ENCODE assay signal across 13 cellular contexts in the genomic region with DNA sequence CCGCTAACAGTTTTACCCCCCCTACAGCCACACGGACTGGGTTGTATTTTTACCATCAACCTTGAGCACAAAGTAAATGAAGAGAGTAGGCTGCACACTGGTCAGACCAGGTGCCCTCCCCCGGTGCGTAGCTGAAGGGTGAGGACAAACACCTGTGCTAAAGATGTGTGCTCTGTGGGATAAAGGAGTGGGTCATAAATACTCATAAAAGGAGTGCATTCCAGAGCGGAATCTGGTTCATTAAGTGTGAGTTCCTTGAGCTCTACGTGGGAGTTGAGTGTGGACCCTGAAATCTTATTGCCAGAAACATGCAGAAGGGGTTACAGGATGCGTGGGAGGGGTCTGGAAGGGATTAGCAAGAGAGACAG.
DNase-seq lines count a peak whose midpoint lies in the region; ATAC-seq and TF ChIP-seq lines count a peak whose summit lies in the region.
"Had no signal": no experiment of that assay in that cellular context is flagged by ENCODE, and none has a peak within 500 bp of the region (broad histone marks: within the 10 kb centered on the region; RNA-seq: fewer than 3 reads in every experiment).

No MANE protein-coding gene starts in this region.

- in situ Hi-C loops in transverse colon (cut with MboI; ENCODE audit: low pct_ligation_motif_present in 1 of 4, low pct_unique_long_range_greater_than_20kb in 1 of 4, low sequenced_read_pairs in 3 of 4): no loop called here

- DNase-seq in NCI-H748 (lab: John Stamatoyannopoulos, UW; ENCODE audit: unreplicated experiment) (peak; percentile 71), NCI-H748 treated with DMSO at 0.1 percent for 48 hours (lab: John Stamatoyannopoulos, UW) (no peak), left lung (peak in 1 of 2 donors; percentile 54), uterus (peak; percentile 37 to 76), testis (no peak), transverse colon (no peak)
- DNase-seq: CD4-positive, alpha-beta memory T cell; cortex of kidney; stomach had no signal

- peaks cover 26% of the 10 kb centered on the region for H3K79me2 ChIP-seq in OCI-LY3 (ENCODE audit: low read length)

- no peaks in the 10 kb centered on the region for H3K27me3 ChIP-seq in OCI-LY3 (ENCODE audit: low read depth, low read length)
- no peaks in the 10 kb centered on the region for H3K27me3 ChIP-seq in left lung
- H3K27me3 ChIP-seq in uterus: no peaks in the 10 kb centered on the region
- no peaks in the 10 kb centered on the region for H3K27me3 ChIP-seq in testis
- no peaks in the 10 kb centered on the region for H3K27me3 ChIP-seq in transverse colon
- H3K27me3 ChIP-seq: stomach had no signal

- H2AFZ ChIP-seq in OCI-LY3 (ENCODE audit: low read depth, low read length): no peak overlapping the region

- no peak for TF ChIP-seq EP300 in transverse colon (IDR thresholded peaks at IDR 0.05; ENCODE audit: low read depth)

- H4K20me1 ChIP-seq in OCI-LY3 (ENCODE audit: insufficient read depth, low read length): no peaks in the 10 kb centered on the region

- peak overlapping the region; percentile 50; the same call in 1 of the 2 replicates for H3K9ac ChIP-seq in OCI-LY3 (ENCODE audit: low read length)

- peak overlapping the region; percentile 93 for H3K27ac ChIP-seq in OCI-LY3 (ENCODE audit: low read length)
- no peak overlapping the region for H3K27ac ChIP-seq in left lung
- H3K27ac ChIP-seq in uterus: peak overlapping the region; percentile 56 to 58
- no peak overlapping the region for H3K27ac ChIP-seq in testis
- H3K27ac ChIP-seq in transverse colon: no peak overlapping the region
- H3K27ac ChIP-seq: stomach had no signal

- H3K4me3 ChIP-seq in OCI-LY3 (ENCODE audit: low read length): peak overlapping the region; percentile 70
- H3K4me3 ChIP-seq in left lung: no peak overlapping the region
- no peak overlapping the region for H3K4me3 ChIP-seq in uterus
- H3K4me3 ChIP-seq in testis: no peak overlapping the region
- no peak overlapping the region for H3K4me3 ChIP-seq in transverse colon
- H3K4me3 ChIP-seq: stomach had no signal

- H3K4me1 ChIP-seq in OCI-LY3 (ENCODE audit: low read length) (peaks cover 51% of the 10 kb centered on the region), left lung (peaks cover 4 to 5% of the 10 kb centered on the region in 2 donors), uterus (peaks cover 0 to 6% of the 10 kb centered on the region in 2 donors), testis (peaks cover 13% of the 10 kb centered on the region), transverse colon (peaks cover 0 to 10% (median 3%) of the 10 kb centered on the region in 4 donors)

- WGBS in testis, 2 donors: 51 to 54% methylated on average over 7 of the region's 7 CpGs
- whole genome bisulfite sequencing in transverse colon (ENCODE audit: low coverage in 1 of 2), 2 donors: 38 to 68% methylated on average over 4 to 7 of the region's 7 CpGs

- ATAC-seq in left lung (peak; percentile 92), HG03354 (IDR thresholded peaks at IDR 0.05; ENCODE audit: poor library complexity, severe bottlenecking, unreplicated experiment) (no peak)
- ATAC-seq: Panc1, SK-N-SH treated with all-trans-retinoic acid at 6 μM for 48 hours had no signal

- peak overlapping the region; percentile 99 for H3K4me2 ChIP-seq in OCI-LY3 (ENCODE audit: low read length)

- TF ChIP-seq POLR2A in uterus (IDR thresholded peaks at IDR 0.05) (no peak), testis (IDR thresholded peaks at IDR 0.05) (no peak), transverse colon (IDR thresholded peaks at IDR 0.05) (no peak)

- H3K36me3 ChIP-seq in OCI-LY3 (replicated peaks; ENCODE audit: low read depth, low read length): peaks cover 5% of the 10 kb centered on the region
- H3K36me3 ChIP-seq in left lung: peaks cover 0 to 5% of the 10 kb centered on the region in 2 donors
- H3K36me3 ChIP-seq in uterus: no peaks in the 10 kb centered on the region
- H3K36me3 ChIP-seq in testis (ENCODE audit: low read depth, missing control alignments): no peaks in the 10 kb centered on the region
- H3K36me3 ChIP-seq in transverse colon: no peaks in the 10 kb centered on the region

- no peak for TF ChIP-seq CTCF in OCI-LY3 (IDR thresholded peaks at IDR 0.05; ENCODE audit: low read depth, low read length)
- TF ChIP-seq CTCF in left lung (IDR thresholded peaks at IDR 0.05): no peak
- TF ChIP-seq CTCF in uterus (IDR thresholded peaks at IDR 0.05): no peak
- TF ChIP-seq CTCF in testis (IDR thresholded peaks at IDR 0.05): no peak
- no peak for TF ChIP-seq CTCF in transverse colon (IDR thresholded peaks at IDR 0.05)

- intact Hi-C loops in left lung (cut with DNase I) (no loop called here), uterus (cut with DNase I; ENCODE audit: low total_unique reads) (no loop called here), testis (cut with DNase I; ENCODE audit: low total_unique reads) (no loop called here), transverse colon (cut with DNase I; ENCODE audit: low total_unique reads) (no loop called here)

- H3K9me3 ChIP-seq in OCI-LY3 (ENCODE audit: insufficient read depth, low read length) (peaks cover 12% of the 10 kb centered on the region; the same call in 1 of the 2 replicates), left lung (no peaks in the 10 kb centered on the region), uterus (no peaks in the 10 kb centered on the region), testis (no peaks in the 10 kb centered on the region), transverse colon (no peaks in the 10 kb centered on the region)
- H3K9me3 ChIP-seq: stomach had no signal

Comparison
In these comparisons a context has a peak if more than half of its experiments do, and no peak if none do; other contexts are left out.
1. DNase-seq: peak in NCI-H748 (single experiment) and uterus (2 of 2); none in NCI-H748 treated with DMSO at 0.1 percent for 48 hours (single experiment), testis (single experiment) and transverse colon (single experiment).
2. H3K27ac ChIP-seq: peak in OCI-LY3 (single experiment) and uterus (2 of 2); none in left lung (0 of 2), testis (0 of 2) and transverse colon (0 of 4).